1 cellular context compared by ENCODE assay signal in the genomic region with DNA sequence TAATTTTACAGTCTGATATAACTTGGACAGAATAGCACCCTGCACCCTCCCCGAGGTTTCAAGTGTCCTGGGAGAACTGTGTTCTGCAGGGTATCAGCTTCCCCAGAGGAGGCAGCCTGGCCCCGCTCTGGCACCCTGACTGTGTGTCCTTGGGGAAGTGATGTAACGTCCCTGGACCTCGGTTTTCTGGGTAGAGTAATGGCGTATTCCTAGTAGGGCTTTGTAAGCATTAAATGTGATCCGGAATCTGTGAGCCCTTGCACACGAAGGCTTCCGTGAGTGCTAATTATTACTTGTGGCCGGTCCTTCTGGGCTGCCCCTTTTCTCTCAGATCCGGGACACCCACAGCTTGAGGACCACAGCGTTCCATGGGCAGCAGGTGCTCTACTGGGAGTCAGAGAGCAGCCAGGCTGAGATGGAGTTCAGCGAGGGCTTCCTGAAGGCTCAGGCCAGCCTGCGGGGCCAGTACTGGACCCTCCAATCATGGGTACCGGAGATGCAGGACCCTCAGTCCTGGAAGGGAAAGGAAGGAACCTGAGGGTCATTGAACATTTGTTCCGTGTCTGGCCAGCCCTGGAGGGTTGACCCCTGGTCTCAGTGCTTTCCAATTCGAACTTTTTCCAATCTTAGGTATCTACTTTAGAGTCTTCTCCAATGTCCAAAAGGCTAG.
TF ChIP-seq lines count a peak whose summit lies in the region.

No MANE protein-coding gene starts in this region.

TF ChIP-seq in endothelial cell of umbilical vein, 7 proteins besides CTCF, POLR2A, EP300 and RAD21:
- TF ChIP-seq GATA2 (IDR thresholded peaks at IDR 0.05; ENCODE audit: insufficient read depth, insufficient read length, low read depth, low read length) (no peak), EZH2 (IDR thresholded peaks at IDR 0.05; ENCODE audit: borderline replicate concordance, low read depth, low read length, severe bottlenecking) (no peak), MYC (IDR thresholded peaks at IDR 0.05; ENCODE audit: low read depth, low read length) (no peak), MAX (IDR thresholded peaks at IDR 0.05; ENCODE audit: insufficient read depth, insufficient read length) (no peak), POLR2AphosphoS5 (IDR thresholded peaks at IDR 0.05; ENCODE audit: insufficient read depth, low read depth, low read length) (no peak), JUN (IDR thresholded peaks at IDR 0.05; ENCODE audit: borderline replicate concordance, insufficient read depth, insufficient read length, low read depth) (no peak), FOS (IDR thresholded peaks at IDR 0.05; ENCODE audit: borderline replicate concordance, insufficient read depth, low read length) (no peak)
TF ChIP-seq in endothelial cell of umbilical vein: peak in this region for 0.
